9 cellular contexts compared by ENCODE assay signal in genomic region chr3:159839561-159840379, GRCh38. TPM values are rescaled to one million over a fixed set of nuclear protein-coding genes. Genes with fewer than 3 reads are reported as not detected.
A peak's percentile ranks its signal among the peaks of the same experiment; 100 is the strongest.
DNase-seq lines count a peak whose midpoint lies in the region; ATAC-seq, FAIRE-seq and TF ChIP-seq lines count a peak whose summit lies in the region.
"Had no signal": no experiment of that assay in that cellular context is flagged by ENCODE, and none has a peak within 500 bp of the region (broad histone marks: within the 10 kb centered on the region; RNA-seq: fewer than 3 reads in every experiment).

SCHIP1 (plus strand) TSS chr3:159839861.

- H3K27ac ChIP-seq in A549: peak within 1 kb of the TSS; percentile 43 to 64; a peak in 4 of 6 replicates

- peak within 1 kb of the TSS in 1 of 3 donors; percentile 59 for H3K4me3 Mint-ChIP-seq in T-cell
- H3K4me3 Mint-ChIP-seq in activated T-helper 2 cell treated with anti-CD3 and anti-CD28 coated beads, Interferon-gamma antibody, Interleukin-2, Interleukin-4, amounts not matched to agents 10 μg/mL and 5 μg/mL and 100 μg/mL, durations not matched to agents 14 hours and 24 hours and 36 hours (ENCODE audit: low read depth): no peak within 1 kb of the TSS

- intact Hi-C loops in left cardiac atrium (cut with DNase I) (no loop called here), posterior vena cava (cut with DNase I) (loop anchor here in 1 of 2 donors (5.0 kb wide), 1 partner anchor 163 kb away; no protein-coding TSS in a partner anchor)
- intact Hi-C loops in activated T-helper 2 cell treated with anti-CD3 and anti-CD28 coated beads, Interferon-gamma antibody, Interleukin-2, Interleukin-4, amounts not matched to agents 10 μg/mL and 5 μg/mL and 100 μg/mL, durations not matched to agents 14 hours and 24 hours and 36 hours (cut with micrococcal nuclease): no loop called here

- DNase-seq in A549 (ENCODE audit: low read depth in 1 of 2, low spot score in 1 of 2): no peak
- DNase-seq in T-cell: peak in 1 of 34 experiments; percentile 1
- no peak for DNase-seq in left cardiac atrium
- peak; percentile 78 for DNase-seq in posterior vena cava (ENCODE audit: low spot score)
- no peak for DNase-seq in NOMO-1 treated with dmso at 0.1 percent for 144 hours (lab: John Stamatoyannopoulos, UW; ENCODE audit: unreplicated experiment)
- DNase-seq in activated T-helper 2 cell treated with anti-CD3 and anti-CD28 coated beads, Interferon-gamma antibody, Interleukin-2, Interleukin-4, amounts not matched to agents 10 μg/mL and 5 μg/mL and 100 μg/mL, durations not matched to agents 14 hours and 24 hours and 36 hours (ENCODE audit: low spot score): no peak
- DNase-seq in HK-2 (ENCODE audit: unreplicated experiment): no peak

- POLR2A ChIA-PET in A549 (lab: Yijun Ruan, JAX): interaction anchor here (0.6 kb wide), 1 partner anchor 45 kb away, joined by 3 read pairs; no protein-coding TSS in a partner anchor
- POLR2A ChIA-PET in T-cell (lab: Charles Lee): interaction anchor here in 1 of 2 donors (0.6 kb wide), 2 partner anchors 31 to 962 kb away, joined by 3 read pairs; no protein-coding TSS in a partner anchor

- H3K9me3 Mint-ChIP-seq in T-cell: no peaks in the 10 kb centered on the region
- H3K9me3 Mint-ChIP-seq in activated T-helper 2 cell treated with anti-CD3 and anti-CD28 coated beads, Interferon-gamma antibody, Interleukin-2, Interleukin-4, amounts not matched to agents 10 μg/mL and 5 μg/mL and 100 μg/mL, durations not matched to agents 14 hours and 24 hours and 36 hours: no peaks in the 10 kb centered on the region

- H3K9me3 ChIP-seq in A549: no peaks in the 10 kb centered on the region

- no peak for ATAC-seq in A549
- peak; percentile 75 for ATAC-seq in GM21526 (IDR thresholded peaks at IDR 0.05; ENCODE audit: low FRiP score, unreplicated experiment)
- peak in 3 of 4 experiments; percentile 33 to 52 (median 43) for ATAC-seq in T-cell (replicated peaks in 1 of 4)
- ATAC-seq in left cardiac atrium: peak; percentile 70 to 75

- peaks cover 3 to 6% (median 3%) of the 10 kb centered on the region in 3 donors for H3K4me1 Mint-ChIP-seq in T-cell
- H3K4me1 Mint-ChIP-seq in activated T-helper 2 cell treated with anti-CD3 and anti-CD28 coated beads, Interferon-gamma antibody, Interleukin-2, Interleukin-4, amounts not matched to agents 10 μg/mL and 5 μg/mL and 100 μg/mL, durations not matched to agents 14 hours and 24 hours and 36 hours (ENCODE audit: low read depth): no peaks in the 10 kb centered on the region

- no peak within 1 kb of the TSS for H3K4me3 ChIP-seq in A549

- FAIRE-seq in A549 (lab: Jason Lieb, UNC): no peak
- FAIRE-seq: TTC549 had no signal

- H3K4me1 ChIP-seq in A549: peaks cover 60% of the 10 kb centered on the region

- TF ChIP-seq RAD21 in A549 (conservative IDR thresholded peaks at IDR 0.05 in 1 of 2, IDR thresholded peaks at IDR 0.05 in 1 of 2): no peak

- no peaks in the 10 kb centered on the region for H3K36me3 Mint-ChIP-seq in T-cell
- H3K36me3 Mint-ChIP-seq in activated T-helper 2 cell treated with anti-CD3 and anti-CD28 coated beads, Interferon-gamma antibody, Interleukin-2, Interleukin-4, amounts not matched to agents 10 μg/mL and 5 μg/mL and 100 μg/mL, durations not matched to agents 14 hours and 24 hours and 36 hours (ENCODE audit: low read depth): no peaks in the 10 kb centered on the region

- CTCF ChIA-PET in A549 (lab: Yijun Ruan, JAX): interaction anchor here (0.7 to 7.7 kb wide), 3 partner anchors 11 to 166 kb away, joined by 3 to 37 read pairs (median 8); no protein-coding TSS in a partner anchor
- CTCF ChIA-PET in T-cell (lab: Charles Lee): interaction anchor here in 1 of 2 donors (0.6 to 1.7 kb wide), 4 partner anchors 11 to 1339 kb away, joined by 3 to 16 read pairs (median 6); no protein-coding TSS in a partner anchor

- no peak for TF ChIP-seq CTCF in A549 (IDR thresholded peaks at IDR 0.05)

- WGBS in A549 (ENCODE audit: missing lambda C conversion rate): 96% methylated on average over 27 of the region's 30 CpGs

- TF ChIP-seq EP300 in A549 (IDR thresholded peaks at IDR 0.05): no peak

- H3K4me2 ChIP-seq in A549: peak within 1 kb of the TSS; percentile 55

- no peak for TF ChIP-seq POLR2A in A549 (IDR thresholded peaks at IDR 0.05; ENCODE audit: low read length)

- H3K27me3 Mint-ChIP-seq in T-cell: peaks cover 17 to 23% of the 10 kb centered on the region in 2 donors
- H3K27me3 Mint-ChIP-seq in activated T-helper 2 cell treated with anti-CD3 and anti-CD28 coated beads, Interferon-gamma antibody, Interleukin-2, Interleukin-4, amounts not matched to agents 10 μg/mL and 5 μg/mL and 100 μg/mL, durations not matched to agents 14 hours and 24 hours and 36 hours (ENCODE audit: low read depth): peaks cover 53% of the 10 kb centered on the region

- no peak within 1 kb of the TSS for H3K27ac Mint-ChIP-seq in T-cell
- no peak within 1 kb of the TSS for H3K27ac Mint-ChIP-seq in activated T-helper 2 cell treated with anti-CD3 and anti-CD28 coated beads, Interferon-gamma antibody, Interleukin-2, Interleukin-4, amounts not matched to agents 10 μg/mL and 5 μg/mL and 100 μg/mL, durations not matched to agents 14 hours and 24 hours and 36 hours

TF ChIP-seq in A549, 52 proteins besides CTCF, POLR2A, EP300 and RAD21:
- TF ChIP-seq KDM5A (IDR thresholded peaks at IDR 0.05): no peak
- TF ChIP-seq E2F6 (IDR thresholded peaks at IDR 0.05; ENCODE audit: borderline replicate concordance, low read depth): no peak
- no peak for TF ChIP-seq BHLHE40 (IDR thresholded peaks at IDR 0.05; ENCODE audit: low read depth, low read length)
- no peak for TF ChIP-seq TFCP2L1 (CRISPR knock-in tag; IDR thresholded peaks at IDR 0.05)
- TF ChIP-seq ZNF302 (CRISPR knock-in tag; IDR thresholded peaks at IDR 0.05): no peak
- TF ChIP-seq MAFK (IDR thresholded peaks at IDR 0.05; ENCODE audit: partially characterized antibody): no peak
- TF ChIP-seq ZFP36 (IDR thresholded peaks at IDR 0.05; ENCODE audit: borderline replicate concordance, partially characterized antibody): no peak
- no peak for TF ChIP-seq CHD4 (IDR thresholded peaks at IDR 0.05; ENCODE audit: borderline replicate concordance)
- no peak for TF ChIP-seq NFE2L2 (conservative IDR thresholded peaks at IDR 0.05; ENCODE audit: low read length)
- TF ChIP-seq TP53 (CRISPR knock-in tag; IDR thresholded peaks at IDR 0.05): no peak
- TF ChIP-seq RARB (CRISPR knock-in tag; IDR thresholded peaks at IDR 0.05): no peak

RNA-seq across cellular contexts. Expression of gene SCHIP1, which starts in this region (rescaled TPM):
- polyA plus RNA-seq in A549 (2011; rRNA removed): 2.7 and 3.5 TPM in 2 replicates
- 0.13 and 0.15 TPM in 2 replicates for polyA plus RNA-seq in A549 (2012; cell fraction: cytosol; rRNA removed)
- polyA plus RNA-seq in A549 (2012; cell fraction: nucleus; rRNA removed): 1.3 TPM in 2 replicates
- 2.0 to 3.6 TPM (median 2.6 TPM) in 3 replicates for polyA plus RNA-seq in A549 (2017; fragmentation: RNase III; extraction: RNeasy Plus Mini Kit Qiagen cat#74134 plus additional on column Dnase treatment)
- polyA minus RNA-seq in A549 (2011; rRNA and poly(A)+ RNA removed): 5.2 and 7.1 TPM in 2 replicates
- under 1 TPM in 1 of 5 donors, not detected in 4; 0.29 TPM for total RNA-seq in T-cell
- total RNA-seq in left cardiac atrium: 10 to 100 TPM; 31.0 to 46.9 TPM
- total RNA-seq in posterior vena cava: 1 to 10 TPM; 6.7 to 9.2 TPM
- 0.21 and 0.23 TPM in 2 replicates for total RNA-seq in activated T-helper 2 cell treated with anti-CD3 and anti-CD28 coated beads, Interferon-gamma antibody, Interleukin-2, Interleukin-4, amounts not matched to agents 10 μg/mL and 5 μg/mL and 100 μg/mL, durations not matched to agents 14 hours and 24 hours and 36 hours

Comparison
In these comparisons a context has a peak if more than half of its experiments do, and no peak if none do; other contexts are left out.
1. Peak in ATAC-seq in T-cell; RNA of the gene not detected or under 1 TPM.
2. ATAC-seq: peak in GM21526 (single experiment) and left cardiac atrium (2 of 2); none in A549 (0 of 2).